ENCODE assay signal across 28 cellular contexts in the genomic region with DNA sequence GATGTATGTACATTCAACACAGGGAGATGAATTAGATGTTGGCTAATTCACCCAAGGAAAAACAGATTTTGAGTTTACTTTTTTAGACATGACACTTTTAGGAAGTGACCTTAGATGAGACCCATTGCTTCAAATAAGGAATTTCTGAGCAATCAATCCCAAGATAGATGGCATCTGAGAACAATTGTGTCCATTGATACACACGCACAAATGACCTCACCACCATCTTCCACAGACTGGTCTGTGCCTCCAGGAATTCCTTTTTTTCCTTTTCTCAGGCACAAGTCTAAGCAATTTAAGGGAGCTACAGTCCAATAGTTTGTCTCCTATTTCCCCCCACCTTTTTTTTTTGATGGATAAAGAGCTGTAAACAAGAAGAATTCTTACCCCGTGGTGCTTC.
"Had no signal": no experiment of that assay in that cellular context is flagged by ENCODE, and none has a peak within 500 bp of the region (broad histone marks: within the 10 kb centered on the region; RNA-seq: fewer than 3 reads in every experiment).

No MANE protein-coding gene starts in this region.

- H3K36me3 ChIP-seq: neural progenitor cell, ovary, right lobe of liver, sigmoid colon, stomach, thoracic aorta, thyroid gland, tibial nerve, upper lobe of left lung had no signal

- H3K4me1 ChIP-seq: parathyroid adenoma, psoas muscle, sigmoid colon, stomach, tibial nerve, upper lobe of left lung had no signal

- H3K27ac ChIP-seq: neural progenitor cell, ovary, parathyroid adenoma, psoas muscle, right lobe of liver, sigmoid colon, stomach, thyroid gland, tibial nerve, upper lobe of left lung had no signal

- H3K27me3 ChIP-seq: neural progenitor cell, ovary, right lobe of liver, sigmoid colon, stomach, thyroid gland, tibial nerve, upper lobe of left lung had no signal

- H3K9me3 ChIP-seq: ovary, psoas muscle, right lobe of liver, sigmoid colon, stomach, thoracic aorta, thyroid gland, tibial nerve, upper lobe of left lung had no signal

- H3K4me3 ChIP-seq: neural progenitor cell, ovary, psoas muscle, right lobe of liver, sigmoid colon, stomach, thoracic aorta, thyroid gland, tibial nerve, upper lobe of left lung had no signal

- H3K9me3 Mint-ChIP-seq: natural killer cell treated with Interleukin-12 subunit alpha and Interleukin-12 subunit beta and Interleukin-15 and Interleukin-18, amount 100 ng/mL, for 72 hours; stimulated activated effector memory CD8-positive, alpha-beta T cell treated with anti-CD3 and anti-CD28 coated beads, Interleukin-12 subunit alpha, Interleukin-12 subunit beta, amount 100 ng/mL, for 72 hours; stimulated activated naive B cell treated with anti-CD40 and anti-IgM and Interleukin-4, amounts not matched to agents 10 μg/mL and 1 μg/mL and 100 μg/mL, for 72 hours; stimulated activated naive CD8-positive, alpha-beta T cell treated with anti-CD3 and anti-CD28 coated beads, Interleukin-15, Interleukin-2, amounts not matched to agents 100 ng/mL and 50 ng/mL, for 24 hours had no signal

- H3K36me3 Mint-ChIP-seq: naive thymus-derived CD8-positive, alpha-beta T cell; natural killer cell treated with Interleukin-12 subunit alpha and Interleukin-12 subunit beta and Interleukin-15 and Interleukin-18, amount 100 ng/mL, for 72 hours; neural progenitor cell; stimulated activated effector memory CD8-positive, alpha-beta T cell treated with anti-CD3 and anti-CD28 coated beads, Interleukin-12 subunit alpha, Interleukin-12 subunit beta, amount 100 ng/mL, for 72 hours; stimulated activated naive B cell treated with anti-CD40 and anti-IgM and Interleukin-4, amounts not matched to agents 10 μg/mL and 1 μg/mL and 100 μg/mL, for 72 hours had no signal

- H3K27me3 Mint-ChIP-seq: progenitor cell of endocrine pancreas had no signal

- H3K4me1 Mint-ChIP-seq: neural progenitor cell had no signal

- DNase-seq: naive thymus-derived CD8-positive, alpha-beta T cell; nephron progenitor cell; occipital lobe; ovary; posterior cingulate gyrus; psoas muscle; right cardiac atrium; right lobe of liver; sigmoid colon; small intestine; stimulated activated CD4-positive, alpha-beta T cell treated with anti-CD3 and anti-CD28 coated beads, Interleukin-15, amount 100 ng/mL, for 24 hours; stimulated activated CD4-positive, alpha-beta T cell treated with anti-CD3 and anti-CD28 coated beads, Interleukin-2, amount 100 ng/mL, for 24 hours; stimulated activated CD4-positive, alpha-beta T cell treated with anti-CD3 and anti-CD28 coated beads, Interleukin-2, amount 100 ng/mL, for 48 hours; stimulated activated CD4-positive, alpha-beta T cell treated with anti-CD3 and anti-CD28 coated beads, Interleukin-4, amount 100 ng/mL, for 24 hours; stimulated activated naive B cell treated with anti-CD40 and anti-IgM and Interleukin-4, amounts not matched to agents 10 μg/mL and 1 μg/mL and 100 μg/mL, for 72 hours; stimulated activated naive CD4-positive, alpha-beta T cell treated with Interleukin-2 at 50 U/mL for 16 hours; stomach; thyroid gland; trophoblast cell; upper lobe of left lung had no signal

- H3K4me3 Mint-ChIP-seq: naive thymus-derived CD8-positive, alpha-beta T cell; natural killer cell treated with Interleukin-12 subunit alpha and Interleukin-12 subunit beta and Interleukin-15 and Interleukin-18, amount 100 ng/mL, for 72 hours; nephron progenitor cell; neural progenitor cell; stimulated activated effector memory CD8-positive, alpha-beta T cell treated with anti-CD3 and anti-CD28 coated beads, Interleukin-12 subunit alpha, Interleukin-12 subunit beta, amount 100 ng/mL, for 72 hours; stimulated activated naive B cell treated with anti-CD40 and anti-IgM and Interleukin-4, amounts not matched to agents 10 μg/mL and 1 μg/mL and 100 μg/mL, for 72 hours; stimulated activated naive CD8-positive, alpha-beta T cell treated with anti-CD3 and anti-CD28 coated beads, Interleukin-15, Interleukin-2, amounts not matched to agents 100 ng/mL and 50 ng/mL, for 24 hours had no signal

- H3K27ac Mint-ChIP-seq: naive thymus-derived CD8-positive, alpha-beta T cell; natural killer cell treated with Interleukin-12 subunit alpha and Interleukin-12 subunit beta and Interleukin-15 and Interleukin-18, amount 100 ng/mL, for 72 hours; nephron progenitor cell; neural progenitor cell; progenitor cell of endocrine pancreas; stimulated activated effector memory CD8-positive, alpha-beta T cell treated with anti-CD3 and anti-CD28 coated beads, Interleukin-12 subunit alpha, Interleukin-12 subunit beta, amount 100 ng/mL, for 72 hours; stimulated activated naive B cell treated with anti-CD40 and anti-IgM and Interleukin-4, amounts not matched to agents 10 μg/mL and 1 μg/mL and 100 μg/mL, for 72 hours; stimulated activated naive CD8-positive, alpha-beta T cell treated with anti-CD3 and anti-CD28 coated beads, Interleukin-15, Interleukin-2, amounts not matched to agents 100 ng/mL and 50 ng/mL, for 24 hours had no signal
